In genomic region chr2:38690499-38691420, GRCh38 we compare ENCODE assay signal across 9 cellular contexts. TPM values are rescaled to one million over a fixed set of nuclear protein-coding genes. Genes with fewer than 3 reads are reported as not detected.
DNase-seq lines count a peak whose midpoint lies in the region; ATAC-seq and TF ChIP-seq lines count a peak whose summit lies in the region.
"Had no signal": no experiment of that assay in that cellular context is flagged by ENCODE, and none has a peak within 500 bp of the region (broad histone marks: within the 10 kb centered on the region; RNA-seq: fewer than 3 reads in every experiment).

No MANE protein-coding gene starts in this region.

- H3K36me3 Mint-ChIP-seq in activated CD8-positive, alpha-beta T cell treated with anti-CD3 and anti-CD28 coated beads, Interleukin-2, amount 10 ng/mL, durations not matched to agents 7 days and 5 days (ENCODE audit: low read depth), result peaks cover 70% of the 10 kb centered on the region

- in situ Hi-C loops in GM13976 (cut with MboI; ENCODE audit: low sequenced_read_pairs, unreplicated experiment), result no loop called here

- peaks cover 37% of the 10 kb centered on the region for H3K4me1 Mint-ChIP-seq in activated CD8-positive, alpha-beta T cell treated with anti-CD3 and anti-CD28 coated beads, Interleukin-2, amount 10 ng/mL, durations not matched to agents 7 days and 5 days (ENCODE audit: low read depth)

- DNase-seq in HFF-Myc (ENCODE audit: extremely low read depth, low read depth), result peak; percentile 81
- DNase-seq in activated CD8-positive, alpha-beta T cell treated with anti-CD3 and anti-CD28 coated beads, Interleukin-2, amount 10 ng/mL, durations not matched to agents 7 days and 5 days, result no peak
- DNase-seq in hepatic stellate cell (ENCODE audit: low spot score), result peak; percentile 92
- DNase-seq in Right ventricle myocardium superior, result no peak
- no peak for DNase-seq in GM13976 (ENCODE audit: low spot score)
- DNase-seq: NCI-H82 had no signal

- POLR2A ChIA-PET in activated CD8-positive, alpha-beta T cell treated with anti-CD3 and anti-CD28 coated beads, Interleukin-2, amount 10 ng/mL, durations not matched to agents 7 days and 5 days (lab: Charles Lee), result interaction anchor here (1.0 kb wide), 2 partner anchors 32 to 55 kb away, joined by 3 read pairs; no protein-coding TSS in a partner anchor

- peak overlapping the region; percentile 68 for H3K27ac Mint-ChIP-seq in activated CD8-positive, alpha-beta T cell treated with anti-CD3 and anti-CD28 coated beads, Interleukin-2, amount 10 ng/mL, durations not matched to agents 7 days and 5 days

- H3K36me3 ChIP-seq in ACC112 (ENCODE audit: insufficient read depth, low read length), result 0 out of 2 replicates have a peak, but pooled peaks cover 7% of the 10 kb centered on the region

- TF ChIP-seq CTCF in HFF-Myc (IDR thresholded peaks at IDR 0.05; ENCODE audit: low read depth, low read length, missing control alignments) (no peak), GM13976 (IDR thresholded peaks at IDR 0.05; ENCODE audit: borderline replicate concordance, control extremely low read depth, extremely low read depth, insufficient read depth, missing control alignments) (no peak)

- no peaks in the 10 kb centered on the region for H3K27me3 Mint-ChIP-seq in activated CD8-positive, alpha-beta T cell treated with anti-CD3 and anti-CD28 coated beads, Interleukin-2, amount 10 ng/mL, durations not matched to agents 7 days and 5 days (ENCODE audit: low read depth)

- H3K9me3 Mint-ChIP-seq in activated CD8-positive, alpha-beta T cell treated with anti-CD3 and anti-CD28 coated beads, Interleukin-2, amount 10 ng/mL, durations not matched to agents 7 days and 5 days (ENCODE audit: insufficient read depth), result no peaks in the 10 kb centered on the region

- intact Hi-C loops in Right ventricle myocardium superior (cut with DNase I), result no loop called here

- H3K27ac ChIP-seq in ACC112 (ENCODE audit: low read depth, low read length), result peak overlapping the region; percentile 78

- H3K4me3 Mint-ChIP-seq in activated CD8-positive, alpha-beta T cell treated with anti-CD3 and anti-CD28 coated beads, Interleukin-2, amount 10 ng/mL, durations not matched to agents 7 days and 5 days, result no peak overlapping the region

- peaks cover 17% of the 10 kb centered on the region for H3K4me1 ChIP-seq in ACC112 (ENCODE audit: control insufficient read depth, insufficient read depth, low read length, unreplicated experiment)

- H3K27me3 ChIP-seq in ACC112 (ENCODE audit: insufficient read depth, low read length), result no peaks in the 10 kb centered on the region

- CTCF ChIA-PET in activated CD8-positive, alpha-beta T cell treated with anti-CD3 and anti-CD28 coated beads, Interleukin-2, amount 10 ng/mL, durations not matched to agents 7 days and 5 days (lab: Charles Lee), result interaction anchor here (0.8 to 3.7 kb wide), 7 partner anchors 8 to 112 kb away, joined by 3 to 16 read pairs (median 4); partner anchors contain the start of gene HNRNPLL

- peak; percentile 57 for ATAC-seq in activated CD8-positive, alpha-beta T cell treated with anti-CD3 and anti-CD28 coated beads, Interleukin-2, amount 10 ng/mL, durations not matched to agents 7 days and 5 days
- ATAC-seq in Right ventricle myocardium superior (ENCODE audit: poor library complexity) (no peak), GM21360 (IDR thresholded peaks at IDR 0.05; ENCODE audit: unreplicated experiment) (no peak), HG03521 (IDR thresholded peaks at IDR 0.05; ENCODE audit: unreplicated experiment) (no peak)

- peak overlapping the region; percentile 17; the same call in 1 of the 2 replicates for H3K4me3 ChIP-seq in ACC112 (ENCODE audit: low read depth, low read length)
- no peak overlapping the region for H3K4me3 ChIP-seq in HFF-Myc (replicated peaks; ENCODE audit: low read depth, low read length)

- no peaks in the 10 kb centered on the region for H3K79me2 ChIP-seq in ACC112 (ENCODE audit: control insufficient read depth, insufficient read depth, low read length, unreplicated experiment)

- H2AFZ ChIP-seq in ACC112 (ENCODE audit: low read length, unreplicated experiment), result no peak overlapping the region

RNA-seq across cellular contexts. Expression of gene GALM, which starts 24.8 kb away (rescaled TPM):
- 10 to 100 TPM; 27.6 TPM for total RNA-seq in activated CD8-positive, alpha-beta T cell treated with anti-CD3 and anti-CD28 coated beads, Interleukin-2, amount 10 ng/mL, durations not matched to agents 7 days and 5 days
- total RNA-seq in Right ventricle myocardium superior, result 14.7 TPM

Comparison
In these comparisons a context has a peak if more than half of its experiments do, and no peak if none do; other contexts are left out.
1. DNase-seq: peak in HFF-Myc (single experiment) and hepatic stellate cell (single experiment); none in activated CD8-positive, alpha-beta T cell treated with anti-CD3 and anti-CD28 coated beads, Interleukin-2, amount 10 ng/mL, durations not matched to agents 7 days and 5 days (single experiment), Right ventricle myocardium superior (single experiment) and GM13976 (single experiment).